8 cellular contexts compared by ENCODE assay signal in the genomic region with DNA sequence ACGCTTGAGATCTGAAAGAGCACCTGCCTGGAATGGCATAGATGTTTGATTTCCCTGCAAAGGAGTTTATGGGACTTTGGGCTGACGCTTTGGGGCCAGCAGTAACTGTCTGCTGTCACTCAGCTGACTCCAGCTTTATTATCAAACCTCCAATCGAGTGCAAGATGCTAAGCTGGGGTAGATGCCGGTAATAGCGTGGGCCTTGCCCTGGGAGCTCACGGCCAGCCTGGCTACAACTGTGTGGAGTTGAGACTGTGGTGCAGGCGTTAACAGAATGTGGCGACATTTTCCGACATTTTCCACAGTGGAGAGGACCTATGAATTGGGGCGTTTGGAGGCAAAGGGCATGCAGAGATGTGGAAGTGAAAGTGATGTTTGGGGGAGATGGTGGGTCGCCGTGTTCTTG. TPM values are rescaled to one million over a fixed set of nuclear protein-coding genes. Genes with fewer than 3 reads are reported as not detected.
DNase-seq lines count a peak whose midpoint lies in the region; ATAC-seq and TF ChIP-seq lines count a peak whose summit lies in the region.

No MANE protein-coding gene starts in this region.

- H3K4me1 Mint-ChIP-seq in Caco-2 (ENCODE audit: low read depth, unreplicated experiment) (peaks cover 31% of the 10 kb centered on the region), endothelial cell (ENCODE audit: unreplicated experiment) (peaks cover 42% of the 10 kb centered on the region), osteocyte (ENCODE audit: unreplicated experiment) (peaks cover 38% of the 10 kb centered on the region)

- H3K27ac Mint-ChIP-seq in Caco-2 (ENCODE audit: unreplicated experiment) (no peak overlapping the region), endothelial cell (ENCODE audit: unreplicated experiment) (no peak overlapping the region), osteocyte (ENCODE audit: unreplicated experiment) (no peak overlapping the region)

- H3K4me3 ChIP-seq in Caco-2 (ENCODE audit: low read depth, low read length) = peak overlapping the region; percentile 79
- H3K4me3 ChIP-seq in OCI-LY3 (ENCODE audit: low read length) = peak overlapping the region; percentile 98

- no peak for DNase-seq in Caco-2
- DNase-seq in endothelial cell (ENCODE audit: low spot score) = no peak
- no peak for DNase-seq in osteocyte (ENCODE audit: extremely low spot score, unreplicated experiment)
- DNase-seq in middle frontal gyrus (ENCODE audit: extremely low spot score, low spot score) = no peak
- DNase-seq in activated CD4-positive, alpha-beta T cell treated with anti-CD3 and anti-CD28 coated beads, Interleukin-2, amount 50 U/mL, for 48 hours = no peak

- H3K27me3 ChIP-seq in Caco-2 (replicated peaks; ENCODE audit: control insufficient read depth, insufficient read depth, low read length) (no peaks in the 10 kb centered on the region), OCI-LY3 (ENCODE audit: low read depth, low read length) (no peaks in the 10 kb centered on the region)

- peak overlapping the region; percentile 97 for H3K4me2 ChIP-seq in OCI-LY3 (ENCODE audit: low read length)

- no peak overlapping the region for H3K27ac ChIP-seq in OCI-LY3 (ENCODE audit: low read length)

- POLR2A ChIA-PET in Caco-2 (lab: Charles Lee) = no interaction called here

- H3K27me3 Mint-ChIP-seq in Caco-2 (ENCODE audit: insufficient read depth, unreplicated experiment) (no peaks in the 10 kb centered on the region), endothelial cell (ENCODE audit: unreplicated experiment) (peaks cover 14% of the 10 kb centered on the region), osteocyte (ENCODE audit: unreplicated experiment) (no peaks in the 10 kb centered on the region)

- no peak for TF ChIP-seq CTCF in Caco-2 (IDR thresholded peaks at IDR 0.05; ENCODE audit: insufficient read depth in 1 of 2, low read depth in 1 of 2, low read length in 1 of 2, severe bottlenecking in 1 of 2, unreplicated experiment in 1 of 2)
- TF ChIP-seq CTCF in OCI-LY3 (IDR thresholded peaks at IDR 0.05; ENCODE audit: low read depth, low read length) = no peak
- TF ChIP-seq CTCF in endothelial cell (IDR thresholded peaks at IDR 0.05; ENCODE audit: unreplicated experiment) = no peak
- TF ChIP-seq CTCF in osteocyte (IDR thresholded peaks at IDR 0.05) = no peak

- no peaks in the 10 kb centered on the region for H4K20me1 ChIP-seq in OCI-LY3 (ENCODE audit: insufficient read depth, low read length)

- ATAC-seq in GM19467 (IDR thresholded peaks at IDR 0.05; ENCODE audit: unreplicated experiment) (no peak), GM18861 (IDR thresholded peaks at IDR 0.05; ENCODE audit: unreplicated experiment) (no peak)

- H3K36me3 ChIP-seq in Caco-2 (ENCODE audit: control insufficient read depth, insufficient read depth, low read length) (no peaks in the 10 kb centered on the region), OCI-LY3 (replicated peaks; ENCODE audit: low read depth, low read length) (no peaks in the 10 kb centered on the region)

- H3K9me3 ChIP-seq in Caco-2 (no peaks in the 10 kb centered on the region), OCI-LY3 (ENCODE audit: insufficient read depth, low read length) (no peaks in the 10 kb centered on the region)

- no peaks in the 10 kb centered on the region for H3K79me2 ChIP-seq in OCI-LY3 (ENCODE audit: low read length)

- CTCF ChIA-PET in Caco-2 (lab: Charles Lee) = interaction anchor here (1.4 kb wide), 1 partner anchor 47 kb away, joined by 3 read pairs; no protein-coding TSS in a partner anchor

- H3K9me3 Mint-ChIP-seq in Caco-2 (ENCODE audit: unreplicated experiment) = no peaks in the 10 kb centered on the region
- H3K9me3 Mint-ChIP-seq in endothelial cell (ENCODE audit: unreplicated experiment) = no peaks in the 10 kb centered on the region
- H3K9me3 Mint-ChIP-seq in osteocyte (ENCODE audit: unreplicated experiment) = no peaks in the 10 kb centered on the region

- BruUV-seq in Caco-2 (replicated peaks; lab: Mats Ljungman, UMichigan) = TSS peak; percentile 26

- H3K4me3 Mint-ChIP-seq in Caco-2 (ENCODE audit: unreplicated experiment) = peak overlapping the region; percentile 76
- peak overlapping the region; percentile 12 for H3K4me3 Mint-ChIP-seq in endothelial cell (ENCODE audit: unreplicated experiment)
- H3K4me3 Mint-ChIP-seq in osteocyte (ENCODE audit: unreplicated experiment) = peak overlapping the region; percentile 83

- H3K36me3 Mint-ChIP-seq in Caco-2 (ENCODE audit: insufficient read depth, unreplicated experiment) (peaks cover 17% of the 10 kb centered on the region), endothelial cell (ENCODE audit: low read depth, unreplicated experiment) (peaks cover 4% of the 10 kb centered on the region), osteocyte (ENCODE audit: unreplicated experiment) (peaks cover 7% of the 10 kb centered on the region)

- intact Hi-C loops in Caco-2 (cut with micrococcal nuclease; ENCODE audit: unreplicated experiment) = loop anchor here (10.0 kb wide), 1 partner anchor 150 kb away; a partner anchor contains a TSS

- H2AFZ ChIP-seq in OCI-LY3 (ENCODE audit: low read depth, low read length) = no peak overlapping the region

- peak overlapping the region; percentile 66; the same call in 1 of the 2 replicates for H3K9ac ChIP-seq in OCI-LY3 (ENCODE audit: low read length)

- H3K4me1 ChIP-seq in Caco-2 (peaks cover 6% of the 10 kb centered on the region; the same call in 1 of the 2 replicates), OCI-LY3 (ENCODE audit: low read length) (peaks cover 23% of the 10 kb centered on the region)

RNA-seq across cellular contexts. Expression of a gene that starts 1.3 kb away (rescaled TPM):
- 26.0 and 28.0 TPM in 2 replicates for total RNA-seq in Caco-2 (2022)
- total RNA-seq in endothelial cell (ENCODE audit: unreplicated experiment) = 26.9 TPM
- total RNA-seq in osteocyte = 28.0 and 30.2 TPM in 2 replicates

RNA-seq across cellular contexts. Expression of a gene that starts 50.1 kb away (rescaled TPM):
- total RNA-seq in Caco-2 (2022) (306 and 314 TPM in 2 replicates), endothelial cell (ENCODE audit: unreplicated experiment) (125 TPM), osteocyte (132 and 133 TPM in 2 replicates)

Comparison
In these comparisons a context has a peak if more than half of its experiments do, and no peak if none do; other contexts are left out.
1. H3K4me3 Mint-ChIP-seq: peak in every context shown above with its lines; median percentile 83 in osteocyte; 76 in Caco-2; 12 in endothelial cell.